In genomic region chr3:80285370-80285769, GRCh38 we compare ENCODE assay signal across 21 cellular contexts.
A peak's percentile ranks its signal among the peaks of the same experiment; 100 is the strongest.
DNase-seq lines count a peak whose midpoint lies in the region; ATAC-seq and TF ChIP-seq lines count a peak whose summit lies in the region.
"Had no signal": no experiment of that assay in that cellular context is flagged by ENCODE, and none has a peak within 500 bp of the region (broad histone marks: within the 10 kb centered on the region; RNA-seq: fewer than 3 reads in every experiment).

No MANE protein-coding gene starts in this region.

- in situ Hi-C loops in astrocyte of the cerebellum (cut with HindIII; ENCODE audit: low sequenced_read_pairs): no loop called here

- no peak overlapping the region for H2AFZ ChIP-seq in KMS-11 (ENCODE audit: low read depth)
- no peak overlapping the region for H2AFZ ChIP-seq in hepatocyte

- TF ChIP-seq CTCF in 22Rv1 (IDR thresholded peaks at IDR 0.05) (no peak), KMS-11 (conservative IDR thresholded peaks at IDR 0.05; ENCODE audit: low read depth, low read length) (no peak), astrocyte of the cerebellum (IDR thresholded peaks at IDR 0.05; ENCODE audit: low read depth, low read length, missing control alignments) (no peak), hepatocyte (IDR thresholded peaks at IDR 0.05; ENCODE audit: poor library complexity) (no peak), psoas muscle (IDR thresholded peaks at IDR 0.05) (no peak)

- H3K27me3 ChIP-seq in KMS-11 (ENCODE audit: insufficient read depth, low read depth) (no peaks in the 10 kb centered on the region), hepatocyte (no peaks in the 10 kb centered on the region), psoas muscle (ENCODE audit: insufficient read depth in 3 of 3, low read length in 2 of 3) (no peaks in the 10 kb centered on the region)
- H3K27me3 ChIP-seq: gastrocnemius medialis, spleen had no signal

- no peak overlapping the region for H3K9ac ChIP-seq in KMS-11

- H3K27ac ChIP-seq in 22Rv1 (peak overlapping the region; percentile 16; the same call in 1 of the 2 replicates), KMS-11 (no peak overlapping the region), hepatocyte (no peak overlapping the region), psoas muscle (no peak overlapping the region)
- H3K27ac ChIP-seq: C4-2B, coronary artery, gastrocnemius medialis, spleen had no signal

- ATAC-seq in stimulated activated naive CD8-positive, alpha-beta T cell treated with anti-CD3 and anti-CD28 coated beads, Interleukin-15, Interleukin-2, amounts not matched to agents 100 U/mL and 50 U/mL, for 24 hours: no peak
- ATAC-seq in psoas muscle (no peak), GM21737 (IDR thresholded peaks at IDR 0.05; ENCODE audit: unreplicated experiment) (no peak)
- ATAC-seq: gastrocnemius medialis had no signal

- no peak overlapping the region for H3K4me3 ChIP-seq in KMS-11 (IDR thresholded peaks at IDR 0.05; ENCODE audit: insufficient read depth, low read depth, low read length)
- H3K4me3 ChIP-seq in astrocyte of the cerebellum (ENCODE audit: low read depth, low read length): no peak overlapping the region
- no peak overlapping the region for H3K4me3 ChIP-seq in hepatocyte
- H3K4me3 ChIP-seq in psoas muscle: no peak overlapping the region
- H3K4me3 ChIP-seq: coronary artery, gastrocnemius medialis, HAP-1, spleen had no signal

- no peaks in the 10 kb centered on the region for H3K9me3 ChIP-seq in hepatocyte (ENCODE audit: low read depth)
- H3K9me3 ChIP-seq in psoas muscle: no peaks in the 10 kb centered on the region
- H3K9me3 ChIP-seq: gastrocnemius medialis, HAP-1 had no signal

- H3K36me3 ChIP-seq in KMS-11 (ENCODE audit: insufficient read depth) (no peaks in the 10 kb centered on the region), hepatocyte (replicated peaks; ENCODE audit: insufficient read depth, low read depth) (no peaks in the 10 kb centered on the region), psoas muscle (ENCODE audit: insufficient read depth in 1 of 2, low read depth in 1 of 2) (no peaks in the 10 kb centered on the region)
- H3K36me3 ChIP-seq: gastrocnemius medialis, HAP-1, spleen had no signal

- H3K9me2 ChIP-seq in hepatocyte (replicated peaks; ENCODE audit: insufficient read depth): no peaks in the 10 kb centered on the region

- H3K79me2 ChIP-seq in KMS-11 (ENCODE audit: insufficient read depth, low read depth) (no peaks in the 10 kb centered on the region), hepatocyte (no peaks in the 10 kb centered on the region)

- DNase-seq in astrocyte of the cerebellum (ENCODE audit: low read depth): peak; percentile 72
- peak; percentile 4 for DNase-seq in hepatocyte (ENCODE audit: low spot score)
- DNase-seq in stimulated activated naive CD8-positive, alpha-beta T cell treated with anti-CD3 and anti-CD28 coated beads, Interleukin-15, Interleukin-2, amounts not matched to agents 100 U/mL and 50 U/mL, for 24 hours: no peak
- no peak for DNase-seq in psoas muscle
- DNase-seq in NCI-H1436 treated with DMSO at 0.1 percent for 48 hours (lab: John Stamatoyannopoulos, UW): no peak
- DNase-seq: activated CD4-positive, alpha-beta T cell treated with anti-CD3 and anti-CD28 coated beads, Interleukin-2, amount 50 U/mL, for 48 hours; activated naive CD4-positive, alpha-beta T cell; amygdala; gastrocnemius medialis; NCI-H1930; NCI-H524; SIG-M5; spleen; stimulated activated CD8-positive, alpha-beta memory T cell treated with anti-CD3 and anti-CD28 coated beads, Interleukin-4, amount 100 ng/mL, for 48 hours; substantia nigra had no signal

- H3K4me2 ChIP-seq in KMS-11 (peak overlapping the region; percentile 23; the same call in 1 of the 2 replicates), hepatocyte (peak overlapping the region; percentile 42)

- WGBS in hepatocyte (ENCODE audit: low lambda C conversion rate, missing lambda C conversion rate): 45% methylated on average over 1 of the region's 1 CpG
- WGBS in psoas muscle, 3 donors: 33 to 65% (median 58%) methylated on average over 1 of the region's 1 CpG

- intact Hi-C loops in psoas muscle (cut with DNase I): no loop called here

- no peaks in the 10 kb centered on the region for H4K20me1 ChIP-seq in KMS-11 (ENCODE audit: insufficient read depth)
- H4K20me1 ChIP-seq in hepatocyte (ENCODE audit: insufficient read depth, poor library complexity, severe bottlenecking): no peaks in the 10 kb centered on the region

- H3K4me1 ChIP-seq in KMS-11 (ENCODE audit: low read depth, poor library complexity, severe bottlenecking) (peaks cover 17% of the 10 kb centered on the region), hepatocyte (ENCODE audit: insufficient read depth) (peaks cover 3% of the 10 kb centered on the region), psoas muscle (no peaks in the 10 kb centered on the region)
- H3K4me1 ChIP-seq: gastrocnemius medialis, HAP-1, spleen had no signal

Comparison
In these comparisons a context has a peak if more than half of its experiments do, and no peak if none do; other contexts are left out.
1. DNase-seq: peak in astrocyte of the cerebellum (single experiment) and hepatocyte (single experiment); none in stimulated activated naive CD8-positive, alpha-beta T cell treated with anti-CD3 and anti-CD28 coated beads, Interleukin-15, Interleukin-2, amounts not matched to agents 100 U/mL and 50 U/mL, for 24 hours (single experiment), psoas muscle (0 of 2) and NCI-H1436 treated with DMSO at 0.1 percent for 48 hours (single experiment).